Comparison of ENCODE assay signal across 12 cellular contexts in the genomic region with DNA sequence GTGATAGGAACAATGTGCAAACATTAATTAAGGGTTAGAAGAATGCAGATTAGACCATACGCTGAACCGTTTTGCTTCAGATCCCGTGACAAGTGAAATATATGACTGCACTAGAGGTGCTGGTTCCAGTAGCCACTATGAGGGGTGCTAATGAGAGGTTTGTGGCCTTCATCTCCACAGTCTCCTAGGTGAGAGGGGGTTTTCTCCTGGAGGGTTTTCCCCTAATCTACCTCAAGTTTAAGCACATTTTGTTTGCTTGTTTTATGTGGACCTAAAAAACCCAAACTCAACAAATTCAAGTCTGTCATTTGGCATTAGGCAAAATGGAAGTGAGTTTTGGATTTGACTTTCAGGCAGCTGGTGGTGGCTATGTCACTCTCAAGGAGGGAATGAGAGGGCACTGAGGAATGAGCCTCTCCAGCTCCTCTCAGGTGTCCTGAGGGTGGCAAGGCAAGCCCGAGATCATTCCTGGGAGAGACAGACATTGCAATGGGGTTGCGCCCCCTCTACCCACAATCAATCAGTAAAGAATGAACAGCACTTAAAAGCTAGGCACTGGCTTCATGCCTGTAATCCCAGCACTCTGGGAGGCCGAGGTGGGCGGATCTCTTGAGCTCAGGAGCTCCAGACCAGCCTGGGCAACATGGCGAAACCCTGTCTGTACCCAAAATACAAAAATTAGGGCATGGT. TPM values are rescaled to one million over a fixed set of nuclear protein-coding genes. Genes with fewer than 3 reads are reported as not detected.
A peak's percentile ranks its signal among the peaks of the same experiment; 100 is the strongest.
DNase-seq lines count a peak whose midpoint lies in the region; ATAC-seq and TF ChIP-seq lines count a peak whose summit lies in the region.
"Had no signal": no experiment of that assay in that cellular context is flagged by ENCODE, and none has a peak within 500 bp of the region (broad histone marks: within the 10 kb centered on the region; RNA-seq: fewer than 3 reads in every experiment).

No MANE protein-coding gene starts in this region.

- peak overlapping the region; percentile 56; the same call in 1 of the 2 replicates for H2AFZ ChIP-seq in Karpas-422 (ENCODE audit: low read length)

- CTCF ChIA-PET in CD4-positive, alpha-beta memory T cell (lab: Charles Lee; ENCODE audit: partially characterized antibody) = interaction anchor here (0.8 to 2.6 kb wide), 9 partner anchors 11 to 229 kb away, joined by 3 to 19 read pairs (median 4); a partner anchor contains a TSS

- TF ChIP-seq CTCF in dorsolateral prefrontal cortex (IDR thresholded peaks at IDR 0.05 in 54 of 56, conservative IDR thresholded peaks at IDR 0.05 in 2 of 56; ENCODE audit: low read depth in 1 of 56, partially characterized antibody in 56 of 56) = no peak
- no peak for TF ChIP-seq CTCF in sigmoid colon (IDR thresholded peaks at IDR 0.05)

- H3K4me1 Mint-ChIP-seq in CD4-positive, alpha-beta memory T cell = peaks cover 0 to 27% (median 12%) of the 10 kb centered on the region in 4 donors

- 86 to 90% methylated on average over 8 of the region's 8 CpGs for WGBS in sigmoid colon, 2 donors

- no peak overlapping the region for H3K4me3 Mint-ChIP-seq in CD4-positive, alpha-beta memory T cell
- H3K4me3 Mint-ChIP-seq: activated CD4-positive, alpha-beta T cell treated with anti-CD3 and anti-CD28 coated beads, Interleukin-2, amount 10 ng/mL, durations not matched to agents 24 days and 14 days; activated naive CD4-positive, alpha-beta T cell treated with anti-CD3 and anti-CD28 coated beads for 36 hours had no signal

- H3K36me3 ChIP-seq in CD4-positive, alpha-beta memory T cell (ENCODE audit: insufficient read depth, low read length) = no peaks in the 10 kb centered on the region
- H3K36me3 ChIP-seq in Karpas-422 (ENCODE audit: insufficient read depth, low read length) = no peaks in the 10 kb centered on the region
- H3K36me3 ChIP-seq in sigmoid colon = no peaks in the 10 kb centered on the region

- H3K4me3 ChIP-seq in CD4-positive, alpha-beta memory T cell (ENCODE audit: low read length in 2 of 2) = peak overlapping the region; percentile 72 to 100
- peak overlapping the region; percentile 65 for H3K4me3 ChIP-seq in Karpas-422 (ENCODE audit: low read length)
- H3K4me3 ChIP-seq in dorsolateral prefrontal cortex = peak overlapping the region in 54 of 59 donors; percentile 47 to 92 (median 76)
- peak overlapping the region in 1 of 4 donors; percentile 59 for H3K4me3 ChIP-seq in sigmoid colon

- peak overlapping the region; percentile 66 for H3K9ac ChIP-seq in Karpas-422 (ENCODE audit: low read length)

- H3K9me2 ChIP-seq in Karpas-422 (replicated peaks; ENCODE audit: insufficient read depth, low read length) = no peaks in the 10 kb centered on the region

- POLR2A ChIA-PET in CD4-positive, alpha-beta memory T cell (lab: Charles Lee; ENCODE audit: partially characterized antibody) = interaction anchor here (0.5 to 7.0 kb wide), 16 partner anchors 16 to 537 kb away, joined by 3 to 201 read pairs (median 6); partner anchors contain the start of genes B2M, BLOC1S6, PATL2 and SHF

- H3K4me2 ChIP-seq in Karpas-422 (ENCODE audit: low read depth, low read length, poor library complexity, severe bottlenecking) = peak overlapping the region; percentile 99

- ATAC-seq in GM21526 (IDR thresholded peaks at IDR 0.05; ENCODE audit: low FRiP score, unreplicated experiment) = no peak
- ATAC-seq in GM21619 (IDR thresholded peaks at IDR 0.05; ENCODE audit: unreplicated experiment) = no peak

- intact Hi-C loops in CD4-positive, alpha-beta memory T cell (cut with micrococcal nuclease) = loop anchor here (2.0 kb wide), 2 partner anchors 433 to 913 kb away; partner anchors contain the start of genes GOLM2 and SQOR
- intact Hi-C loops in dorsolateral prefrontal cortex (cut with DNase I) = loop anchor here (2.0 to 10.0 kb wide), 5 partner anchors 35 to 256 kb away; partner anchors contain the start of gene GATM (in 2 of the 2)
- intact Hi-C loops in sigmoid colon (cut with DNase I) = loop anchor here (2.0 to 5.0 kb wide), 4 partner anchors 77 to 433 kb away; partner anchors contain the start of genes GATM and SQOR

- H3K79me2 ChIP-seq in Karpas-422 (ENCODE audit: low read length) = no peaks in the 10 kb centered on the region

- H3K27ac Mint-ChIP-seq in CD4-positive, alpha-beta memory T cell = no peak overlapping the region
- H3K27ac Mint-ChIP-seq: activated CD4-positive, alpha-beta T cell treated with anti-CD3 and anti-CD28 coated beads, Interleukin-2, amount 10 ng/mL, durations not matched to agents 24 days and 14 days; activated naive CD4-positive, alpha-beta T cell treated with anti-CD3 and anti-CD28 coated beads for 36 hours; CD14-positive monocyte had no signal

- no peaks in the 10 kb centered on the region for H3K27me3 ChIP-seq in CD4-positive, alpha-beta memory T cell (ENCODE audit: insufficient read depth, low read length)
- H3K27me3 ChIP-seq in Karpas-422 (ENCODE audit: low read length) (no peaks in the 10 kb centered on the region), dorsolateral prefrontal cortex (no peaks in the 10 kb centered on the region), sigmoid colon (no peaks in the 10 kb centered on the region)
- H3K27me3 ChIP-seq: foreskin keratinocyte had no signal

- no peak for TF ChIP-seq EP300 in sigmoid colon (IDR thresholded peaks at IDR 0.05)

- H3K9me3 ChIP-seq in CD4-positive, alpha-beta memory T cell (ENCODE audit: control insufficient read depth in 1 of 2, low read length in 2 of 2) = no peaks in the 10 kb centered on the region
- H3K9me3 ChIP-seq in Karpas-422 (ENCODE audit: low read length) = no peaks in the 10 kb centered on the region
- H3K9me3 ChIP-seq in sigmoid colon = no peaks in the 10 kb centered on the region

- no peaks in the 10 kb centered on the region for H4K20me1 ChIP-seq in Karpas-422 (ENCODE audit: insufficient read depth, low read depth, low read length)

- peak in 1 of 5 donors; percentile 49 for DNase-seq in CD4-positive, alpha-beta memory T cell
- no peak for DNase-seq in Karpas-422
- DNase-seq in dorsolateral prefrontal cortex = no peak
- no peak for DNase-seq in sigmoid colon
- DNase-seq in mucosa of gallbladder (ENCODE audit: low spot score) = no peak
- DNase-seq in NCI-H748 treated with DMSO at 0.1 percent for 48 hours (lab: John Stamatoyannopoulos, UW) = no peak

- H3K9me3 Mint-ChIP-seq in CD4-positive, alpha-beta memory T cell = peaks cover 0 to 8% (median 0%) of the 10 kb centered on the region in 8 donors
- H3K9me3 Mint-ChIP-seq: activated CD4-positive, alpha-beta T cell treated with anti-CD3 and anti-CD28 coated beads, Interleukin-2, amount 10 ng/mL, durations not matched to agents 24 days and 14 days; activated naive CD4-positive, alpha-beta T cell treated with anti-CD3 and anti-CD28 coated beads for 36 hours had no signal

- H3K27ac ChIP-seq in CD4-positive, alpha-beta memory T cell (ENCODE audit: low read depth, low read length) = peak overlapping the region; percentile 86
- H3K27ac ChIP-seq in Karpas-422 (ENCODE audit: low read length) (peak overlapping the region; percentile 6; the same call in 1 of the 2 replicates), dorsolateral prefrontal cortex (peak overlapping the region in 57 of 59 donors; percentile 32 to 100 (median 99)), sigmoid colon (peak overlapping the region; percentile 93 to 98 (median 96))
- H3K27ac ChIP-seq: foreskin keratinocyte had no signal

- H3K4me1 ChIP-seq in CD4-positive, alpha-beta memory T cell (ENCODE audit: insufficient read depth, low read length) = peaks cover 18% of the 10 kb centered on the region
- H3K4me1 ChIP-seq in Karpas-422 (ENCODE audit: low read length) (peaks cover 41% of the 10 kb centered on the region), sigmoid colon (peaks cover 0 to 17% (median 7%) of the 10 kb centered on the region in 4 donors)
- H3K4me1 ChIP-seq: foreskin keratinocyte had no signal

- peaks cover 2 to 14% of the 10 kb centered on the region in 2 donors for H3K27me3 Mint-ChIP-seq in CD4-positive, alpha-beta memory T cell

- H3K36me3 Mint-ChIP-seq in CD4-positive, alpha-beta memory T cell = peaks cover 0 to 14% of the 10 kb centered on the region in 2 donors
- H3K36me3 Mint-ChIP-seq: CD14-positive monocyte had no signal

- no peak for TF ChIP-seq POLR2A in sigmoid colon (IDR thresholded peaks at IDR 0.05)

RNA-seq across cellular contexts. Expression of gene SHF, which starts 13.9 kb away (rescaled TPM):
- 1 to 10 TPM; 5.3 to 6.7 TPM for total RNA-seq in CD4-positive, alpha-beta memory T cell
- polyA plus RNA-seq in CD4-positive, alpha-beta memory T cell = 1 to 10 TPM in 1 of 2 donors, under 1 TPM in 1; 0.66 to 1.7 TPM
- total RNA-seq in Karpas-422 (2014; rRNA removed; shearing (Covaris generic); ENCODE audit: low replicate concordance) = 10.9 and 35.4 TPM in 2 replicates
- total RNA-seq in dorsolateral prefrontal cortex (10 to 100 TPM; 13.9 to 56.0 (median 31.7) TPM), sigmoid colon (10 to 100 TPM; 10.6 to 28.5 (median 17.9) TPM), mucosa of gallbladder (10.4 TPM)
- 10 to 100 TPM in 2 of 3 donors, 1 to 10 TPM in 1; 3.5 to 13.5 (median 12.6) TPM for polyA plus RNA-seq in sigmoid colon

RNA-seq across cellular contexts. Expression of gene SLC28A2, which starts 50.3 kb away (rescaled TPM):
- not detected for total RNA-seq in CD4-positive, alpha-beta memory T cell
- not detected for polyA plus RNA-seq in CD4-positive, alpha-beta memory T cell
- total RNA-seq in Karpas-422 (2014; rRNA removed; shearing (Covaris generic); ENCODE audit: low replicate concordance) = not detected in 2 replicates
- total RNA-seq in dorsolateral prefrontal cortex (under 1 TPM in 8 of 120 experiments, not detected in 112; 0.09 to 0.76 (median 0.20) TPM), sigmoid colon (not detected), mucosa of gallbladder (86.6 TPM)
- 1 to 10 TPM; 1.2 to 3.0 (median 1.8) TPM for polyA plus RNA-seq in sigmoid colon
- total RNA-seq: activated CD4-positive, alpha-beta T cell treated with anti-CD3 and anti-CD28 coated beads, Interleukin-2, amount 10 ng/mL, durations not matched to agents 24 days and 14 days; activated naive CD4-positive, alpha-beta T cell treated with anti-CD3 and anti-CD28 coated beads for 36 hours; foreskin keratinocyte had no signal
- polyA plus RNA-seq: CD14-positive monocyte, foreskin keratinocyte had no signal

Comparison
In these comparisons a context has a peak if more than half of its experiments do, and no peak if none do; other contexts are left out.
1. H3K27ac ChIP-seq: peak in every context shown above with its lines; median percentile 99 in dorsolateral prefrontal cortex; 96 in sigmoid colon; 86 in CD4-positive, alpha-beta memory T cell; 6 in Karpas-422.
2. RNA of gene SLC28A2, which starts 50.3 kb away (total RNA-seq): 86.6 TPM in mucosa of gallbladder (single experiment); not detected in CD4-positive, alpha-beta memory T cell, not detected in Karpas-422, 0.09 to 0.76 TPM in dorsolateral prefrontal cortex and not detected in sigmoid colon; every median in the first group is over 10 times any median in the second.